Comparison of ENCODE assay signal across 20 cellular contexts in the genomic region with DNA sequence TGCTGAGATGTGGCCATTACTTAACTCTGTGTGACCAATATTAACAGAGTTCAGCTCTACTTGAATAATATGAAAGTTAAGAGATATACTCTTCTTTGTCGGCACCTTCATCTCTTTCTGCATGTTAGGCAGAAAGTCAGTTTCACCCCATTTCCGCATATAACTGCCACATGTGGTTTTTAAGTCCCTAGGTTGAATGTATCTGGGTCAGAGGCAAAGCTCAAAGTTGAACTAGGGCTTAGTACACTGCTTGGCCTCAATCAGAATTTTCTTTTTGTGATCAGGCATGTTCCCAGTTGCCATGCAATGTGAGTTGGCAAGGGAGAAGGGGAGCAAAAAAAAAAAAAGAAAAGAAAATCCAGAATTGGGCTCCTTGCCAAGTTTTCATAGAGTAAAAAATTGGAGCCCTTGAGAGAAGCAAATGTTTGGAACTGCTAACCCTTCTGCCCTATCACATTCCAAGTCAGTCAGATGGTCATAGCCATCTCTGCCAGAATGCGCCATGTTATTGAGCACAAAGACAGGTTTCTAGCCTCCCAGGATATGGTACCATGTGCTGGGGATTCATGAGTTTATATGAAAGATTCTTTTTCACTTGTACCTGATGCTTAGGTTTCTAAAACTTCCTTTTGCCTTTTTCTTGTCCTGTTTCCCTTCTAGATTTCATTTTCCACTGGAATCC.
DNase-seq lines count a peak whose midpoint lies in the region; ATAC-seq and TF ChIP-seq lines count a peak whose summit lies in the region.
"Had no signal": no experiment of that assay in that cellular context is flagged by ENCODE, and none has a peak within 500 bp of the region (broad histone marks: within the 10 kb centered on the region; RNA-seq: fewer than 3 reads in every experiment).

No MANE protein-coding gene starts in this region.

- no peak overlapping the region for H3T11ph ChIP-seq in H9 (ENCODE audit: low read length)

- no peaks in the 10 kb centered on the region for H3K9me3 ChIP-seq in H9 (ENCODE audit: control insufficient read depth, low read depth, low read length)
- H3K9me3 ChIP-seq: right lobe of liver had no signal

- no peak overlapping the region for H2BK20ac ChIP-seq in H9 (ENCODE audit: low read depth, low read length, poor library complexity, severe bottlenecking)

- no peak overlapping the region for H2AK5ac ChIP-seq in H9 (ENCODE audit: insufficient read length, low read length)

- no peak overlapping the region for H3K27ac ChIP-seq in H9 (ENCODE audit: insufficient read length, low read depth, low read length)
- H3K27ac ChIP-seq: dorsolateral prefrontal cortex, epithelial cell of prostate, PC-9, right lobe of liver, upper lobe of left lung had no signal

- no peak overlapping the region for H3K23ac ChIP-seq in H9 (ENCODE audit: insufficient read length, low read depth, low read length)

- no peaks in the 10 kb centered on the region for H4K20me1 ChIP-seq in H9 (ENCODE audit: control insufficient read depth, insufficient read depth, insufficient read length)

- POLR2A ChIA-PET in T-cell (lab: Charles Lee) = interaction anchor here in 1 of 2 donors (1.0 kb wide), 1 partner anchor 842 kb away, joined by 3 read pairs; a partner anchor contains a TSS

- no peak overlapping the region for H4K8ac ChIP-seq in H9 (replicated peaks; ENCODE audit: insufficient read length, low read depth, low read length)

- no peak overlapping the region for H3K14ac ChIP-seq in H9 (ENCODE audit: insufficient read depth, low read length)

- H3K27me3 ChIP-seq in H9 (ENCODE audit: insufficient read depth, low read length) = no peaks in the 10 kb centered on the region
- H3K27me3 ChIP-seq: dorsolateral prefrontal cortex, right lobe of liver, upper lobe of left lung had no signal

- no peak overlapping the region for H3K4ac ChIP-seq in H9 (ENCODE audit: low read depth, low read length)

- H3K9me3 Mint-ChIP-seq in T-cell (peaks cover 7 to 44% (median 11%) of the 10 kb centered on the region in 3 donors), natural killer cell (peaks cover 6 to 7% of the 10 kb centered on the region in 2 donors), H9 (peaks cover 9 to 17% of the 10 kb centered on the region in 2 experiments; a peak in 4 of 5 replicates)

- H3K4me1 ChIP-seq in H9 (ENCODE audit: insufficient read depth, low read length) = no peaks in the 10 kb centered on the region
- H3K4me1 ChIP-seq: right lobe of liver, upper lobe of left lung had no signal

- H2BK12ac ChIP-seq in H9 (ENCODE audit: insufficient read length, low read depth, low read length) = no peak overlapping the region

- no peaks in the 10 kb centered on the region for H3K36me3 Mint-ChIP-seq in T-cell
- H3K36me3 Mint-ChIP-seq in natural killer cell = peaks cover 19% of the 10 kb centered on the region
- H3K36me3 Mint-ChIP-seq in H9 (ENCODE audit: insufficient read depth in 1 of 3, low read depth in 3 of 3) = peaks cover 0 to 1% (median 0%) of the 10 kb centered on the region in 3 experiments; a peak in 3 of 7 replicates

- WGBS in H9 (ENCODE audit: extremely low coverage, insufficient read length, low lambda C conversion rate) = no CpG with 5 or more reads among the region's 3 CpGs

- ATAC-seq in T-cell (replicated peaks in 1 of 4) (peak in 3 of 4 experiments; percentile 49 to 51 (median 50)), natural killer cell (peak; percentile 85 to 97 (median 97)), HG03196 (IDR thresholded peaks at IDR 0.05; ENCODE audit: unreplicated experiment) (no peak)
- ATAC-seq: HepG2, right lobe of liver had no signal

- H2AFZ ChIP-seq in H9 (ENCODE audit: low read length) = no peak overlapping the region
- H2AFZ ChIP-seq: PC-9 had no signal

- no peak overlapping the region for H3K18ac ChIP-seq in H9 (ENCODE audit: insufficient read length, low read depth, low read length)

- in situ Hi-C loops in KBM-7 (cut with MboI; ENCODE audit: low pct_unique_long_range_greater_than_20kb, low sequenced_read_pairs) = loop anchor here (25.0 kb wide), 1 partner anchor 91 kb away; no protein-coding TSS in a partner anchor

- H3K79me1 ChIP-seq in H9 (ENCODE audit: insufficient read depth, low read depth, low read length, poor library complexity, severe bottlenecking) = no peaks in the 10 kb centered on the region

- no peak overlapping the region for H2BK120ac ChIP-seq in H9 (ENCODE audit: low read depth, low read length, poor library complexity, severe bottlenecking)

- no peak overlapping the region for H2BK5ac ChIP-seq in H9 (ENCODE audit: insufficient read length, low read length)

- intact Hi-C loops in natural killer cell (cut with micrococcal nuclease) (loop anchor here (1.0 to 5.0 kb wide), 2 partner anchors 31 to 86 kb away; no protein-coding TSS in a partner anchor), posterior cingulate gyrus (cut with DNase I) (no loop called here)

- H3K79me2 ChIP-seq in H9 (ENCODE audit: insufficient read depth, low read length) = no peaks in the 10 kb centered on the region

- no peak overlapping the region for H4K5ac ChIP-seq in H9 (ENCODE audit: insufficient read length, low read depth, low read length)

- H3K4me1 Mint-ChIP-seq in T-cell = peaks cover 0 to 5% (median 0%) of the 10 kb centered on the region in 3 donors
- peaks cover 27 to 47% of the 10 kb centered on the region in 2 donors for H3K4me1 Mint-ChIP-seq in natural killer cell
- H3K4me1 Mint-ChIP-seq in H9 = no peaks in the 10 kb centered on the region

- no peak overlapping the region for H3K9ac ChIP-seq in H9 (ENCODE audit: extremely low read depth, insufficient read length, low read length)

- H2BK15ac ChIP-seq in H9 (ENCODE audit: low read depth, low read length) = no peak overlapping the region

- H3K4me3 Mint-ChIP-seq in T-cell = no peak overlapping the region
- H3K4me3 Mint-ChIP-seq in natural killer cell = peak overlapping the region; percentile 70
- H3K4me3 Mint-ChIP-seq in H9 = no peak overlapping the region

- no peaks in the 10 kb centered on the region for H3K27me3 Mint-ChIP-seq in T-cell
- H3K27me3 Mint-ChIP-seq in natural killer cell (ENCODE audit: low read depth in 2 of 2) = no peaks in the 10 kb centered on the region
- H3K27me3 Mint-ChIP-seq in H9 (ENCODE audit: low read depth) = no peaks in the 10 kb centered on the region

- H3K27ac Mint-ChIP-seq in T-cell = no peak overlapping the region
- peak overlapping the region; percentile 87 to 91 for H3K27ac Mint-ChIP-seq in natural killer cell
- H3K27ac Mint-ChIP-seq in H9 = no peak overlapping the region

- H4K91ac ChIP-seq in H9 (ENCODE audit: insufficient read length, low read depth, low read length) = no peak overlapping the region

- no peak overlapping the region for H3K4me2 ChIP-seq in H9 (ENCODE audit: insufficient read depth, insufficient read length, low read length)
- H3K4me2 ChIP-seq: PC-9 had no signal

- CTCF ChIA-PET in T-cell (lab: Charles Lee) = interaction anchor here (0.6 to 1.4 kb wide), 3 partner anchors 32 to 846 kb away, joined by 3 to 5 read pairs (median 3); no protein-coding TSS in a partner anchor

- no peak for TF ChIP-seq CTCF in natural killer cell (IDR thresholded peaks at IDR 0.05)
- TF ChIP-seq CTCF in H9 (conservative IDR thresholded peaks at IDR 0.05) = no peak

- no peak overlapping the region for H3K56ac ChIP-seq in H9 (ENCODE audit: insufficient read length, low read depth, low read length)

- DNase-seq in NCI-H748 (lab: John Stamatoyannopoulos, UW; ENCODE audit: unreplicated experiment) (peak; percentile 6), NCI-H748 treated with DMSO at 0.1 percent for 48 hours (lab: John Stamatoyannopoulos, UW) (no peak), KBM-7 (peak; percentile 94), T-cell (peak in 4 of 34 experiments; percentile 0 to 6 (median 1)), natural killer cell (no peak), H9 (no peak), posterior cingulate gyrus (no peak)
- DNase-seq: amniotic stem cell; dorsolateral prefrontal cortex; foreskin fibroblast; hypothalamus; NCI-H1930; PC-9; right lobe of liver; SIG-M5; stimulated activated naive CD4-positive, alpha-beta T cell treated with Interleukin-2 at 50 U/mL for 16 hours; upper lobe of left lung had no signal

- H3K23me2 ChIP-seq in H9 (ENCODE audit: insufficient read length, low read depth, low read length, poor library complexity, severe bottlenecking) = no peaks in the 10 kb centered on the region

Comparison
In these comparisons a context has a peak if more than half of its experiments do, and no peak if none do; other contexts are left out.
1. DNase-seq: peak in NCI-H748 (single experiment) and KBM-7 (single experiment); none in NCI-H748 treated with DMSO at 0.1 percent for 48 hours (single experiment), natural killer cell (single experiment), H9 (single experiment) and posterior cingulate gyrus (0 of 10).
2. H3K27ac Mint-ChIP-seq: peak in natural killer cell (2 of 2); none in T-cell (0 of 2) and H9 (0 of 3).